ENCODE assay signal across 8 cellular contexts in the genomic region with DNA sequence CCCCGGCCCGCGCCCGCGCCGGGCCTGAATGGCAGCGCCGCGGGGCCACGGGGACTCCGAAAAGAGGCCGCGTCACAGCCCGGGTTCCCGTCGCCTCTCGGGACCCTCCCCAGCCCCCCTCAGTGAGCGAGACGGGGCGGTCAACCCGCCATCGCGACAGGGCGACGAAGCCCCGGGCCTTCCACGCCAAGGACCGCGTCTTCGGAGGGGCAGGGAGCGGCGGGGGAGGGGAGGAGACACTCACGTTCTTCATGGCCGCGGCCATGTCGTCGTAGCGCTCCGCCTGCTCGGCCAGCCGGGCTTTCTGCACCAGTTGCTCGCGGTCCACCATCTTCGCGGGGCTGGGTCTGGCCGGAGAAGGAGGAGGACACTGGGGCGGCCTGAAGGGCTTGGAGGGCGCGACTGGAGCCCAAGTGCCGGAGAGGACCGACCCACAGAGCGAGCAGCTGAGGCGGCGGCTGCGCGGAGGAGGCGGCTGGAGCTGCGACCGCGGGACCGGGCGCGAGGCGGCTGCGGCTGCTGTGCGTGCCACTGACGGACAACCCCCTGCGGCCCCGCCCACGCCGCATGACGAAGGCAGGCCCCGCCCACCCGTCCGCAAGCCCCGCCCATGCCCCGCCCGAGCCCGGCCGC. TPM values are rescaled to one million over a fixed set of nuclear protein-coding genes. Genes with fewer than 3 reads are reported as not detected.
DNase-seq lines count a peak whose midpoint lies in the region; ATAC-seq and TF ChIP-seq lines count a peak whose summit lies in the region.

A gene (minus strand): TSS at position 514 of the 633 bp plus-strand sequence. CDS start 183 bp downstream, at position 331.

- no peak for TF ChIP-seq CTCF in activated B cell treated with CpG ODN at 0.5 μM for 24 hours (IDR thresholded peaks at IDR 0.05)

- peak within 1 kb of the TSS; percentile 98 for H3K27ac Mint-ChIP-seq in activated B cell treated with CpG ODN at 0.5 μM for 24 hours

- POLR2A ChIA-PET in activated B cell treated with CpG ODN at 0.5 μM for 24 hours (lab: Charles Lee) = interaction anchor here (0.6 to 3.8 kb wide), 13 partner anchors 13 to 1057 kb away, joined by 3 to 37 read pairs (median 5); a partner anchor contains a TSS

- H3K4me1 Mint-ChIP-seq in activated B cell treated with CpG ODN at 0.5 μM for 24 hours = peaks cover 34% of the 10 kb centered on the region

- no peaks in the 10 kb centered on the region for H3K9me3 Mint-ChIP-seq in activated B cell treated with CpG ODN at 0.5 μM for 24 hours

- peak within 1 kb of the TSS; percentile 95 for H3K4me3 Mint-ChIP-seq in activated B cell treated with CpG ODN at 0.5 μM for 24 hours

- peak; percentile 99 for TF ChIP-seq POLR2A in GM18526 (IDR thresholded peaks at IDR 0.05; ENCODE audit: extremely low read depth, insufficient read length)

- no peaks in the 10 kb centered on the region for H3K27me3 Mint-ChIP-seq in activated B cell treated with CpG ODN at 0.5 μM for 24 hours

- in situ Hi-C loops in ACHN (cut with HindIII; ENCODE audit: low pct_ligation_motif_present, low pct_unique_long_range_greater_than_20kb, low sequenced_read_pairs) = no loop called here

- intact Hi-C loops in activated B cell treated with CpG ODN at 0.5 μM for 24 hours (cut with micrococcal nuclease) = loop anchor here (1.0 to 10.0 kb wide), 9 partner anchors 35 to 480 kb away; a partner anchor contains a TSS

- DNase-seq in ACHN (peak; percentile 88), NCI-H2171 treated with DMSO at 0.1 percent for 48 hours (lab: John Stamatoyannopoulos, UW) (peak; percentile 91), activated B cell treated with CpG ODN at 0.5 μM for 24 hours (peak; percentile 86), cerebellum (ENCODE audit: low spot score) (peak; percentile 95), kidney glomerular epithelial cell (lab: John Stamatoyannopoulos, UW) (peak; percentile 80)
- peak; percentile 80 to 86 (median 82) for DNase-seq in stimulated activated CD4-positive, alpha-beta T cell treated with anti-CD3 and anti-CD28 coated beads, Interleukin-1b, Interleukin-23, amount 100 ng/mL, for 24 hours (ENCODE audit: low read depth in 4 of 4, low spot score in 1 of 4)

- ATAC-seq in HG03060 (IDR thresholded peaks at IDR 0.05; ENCODE audit: low read depth, unreplicated experiment) (peak; percentile 34), activated B cell treated with CpG ODN at 0.5 μM for 24 hours (ENCODE audit: low read depth) (peak; percentile 74)

- H3K36me3 Mint-ChIP-seq in activated B cell treated with CpG ODN at 0.5 μM for 24 hours (ENCODE audit: low read depth) = peaks cover 33% of the 10 kb centered on the region

- CTCF ChIA-PET in activated B cell treated with CpG ODN at 0.5 μM for 24 hours (lab: Charles Lee) = interaction anchor here (0.7 to 2.3 kb wide), 3 partner anchors 33 to 65 kb away, joined by 3 to 8 read pairs (median 4); no protein-coding TSS in a partner anchor

RNA-seq across cellular contexts. Expression of the gene that starts here (rescaled TPM):
- total RNA-seq in activated B cell treated with CpG ODN at 0.5 μM for 24 hours = 70.5 and 71.1 TPM in 2 replicates
- total RNA-seq in cerebellum = 226 TPM

Comparison
In these comparisons a context has a peak if more than half of its experiments do, and no peak if none do; other contexts are left out.
1. Peak in every context shown above with its lines: DNase-seq and ATAC-seq.